In the genomic region with DNA sequence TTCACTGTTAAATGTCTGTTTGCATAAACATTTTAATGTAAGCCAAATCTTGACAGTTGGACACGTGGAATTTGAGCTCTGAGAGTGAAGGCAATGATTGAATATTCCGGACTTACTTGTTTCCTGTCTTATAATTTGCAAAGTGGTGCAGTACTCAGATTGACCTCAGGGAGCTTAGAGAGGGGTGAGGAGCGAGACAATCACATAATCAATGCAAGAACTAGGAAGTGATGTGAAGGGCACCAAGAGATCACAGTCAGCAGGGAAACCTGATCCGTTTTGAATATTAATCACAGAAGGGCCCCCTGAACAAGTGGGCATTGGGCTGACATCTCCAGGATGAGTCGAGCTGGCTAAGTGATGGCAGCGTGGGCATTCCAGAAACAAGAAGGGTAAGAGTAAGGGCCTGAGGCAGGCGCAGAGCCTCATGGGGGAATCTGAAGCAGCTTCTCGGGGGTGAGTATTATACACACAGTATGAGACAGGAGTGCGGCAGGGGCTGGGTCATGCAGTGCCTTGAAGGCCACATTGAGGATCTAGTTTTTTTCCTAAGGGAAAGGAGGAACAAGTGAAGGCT, we compare ENCODE assay signal across 11 cellular contexts. TPM values are rescaled to one million over a fixed set of nuclear protein-coding genes. Genes with fewer than 3 reads are reported as not detected.
A peak's percentile ranks its signal among the peaks of the same experiment; 100 is the strongest.
DNase-seq lines count a peak whose midpoint lies in the region; ATAC-seq lines count a peak whose summit lies in the region.
"Had no signal": no experiment of that assay in that cellular context is flagged by ENCODE, and none has a peak within 500 bp of the region (broad histone marks: within the 10 kb centered on the region; RNA-seq: fewer than 3 reads in every experiment).

No MANE protein-coding gene starts in this region.

- H3K4me1 Mint-ChIP-seq in T-helper 17 cell = peaks cover 26% of the 10 kb centered on the region
- peaks cover 12% of the 10 kb centered on the region for H3K4me1 Mint-ChIP-seq in activated T-helper 17 cell treated with anti-CD3 and anti-CD28 coated beads, Interleukin-2, amount 50 U/mL, for 72 hours

- no peaks in the 10 kb centered on the region for H3K9me3 Mint-ChIP-seq in activated T-helper 17 cell treated with anti-CD3 and anti-CD28 coated beads, Interleukin-2, amount 50 U/mL, for 72 hours
- H3K9me3 Mint-ChIP-seq: activated T-helper 1 cell treated with anti-CD3 and anti-CD28 coated beads, Interleukin-12 subunit alpha, Interleukin-12 subunit beta, Interleukin-2, Interleukin-4 antibody, amounts not matched to agents 30 ng/mL and 10 ng/mL and 1 ng/mL, durations not matched to agents 14 hours and 24 hours and 36 hours; stimulated activated effector memory CD8-positive, alpha-beta T cell treated with anti-CD3 and anti-CD28 coated beads, Interleukin-12 subunit alpha, Interleukin-12 subunit beta, amount 100 ng/mL, for 72 hours had no signal

- intact Hi-C loops in left colon (cut with DNase I, micrococcal nuclease) = no loop called here

- no peak for ATAC-seq in T-helper 17 cell
- no peak for ATAC-seq in GM18867 (IDR thresholded peaks at IDR 0.05; ENCODE audit: unreplicated experiment)
- ATAC-seq in activated T-helper 17 cell treated with anti-CD3 and anti-CD28 coated beads, Interleukin-2, amount 50 U/mL, for 72 hours (replicated peaks) = no peak
- ATAC-seq in HG02870 (IDR thresholded peaks at IDR 0.05; ENCODE audit: unreplicated experiment) = no peak
- no peak for ATAC-seq in left colon
- ATAC-seq: stimulated activated effector memory CD8-positive, alpha-beta T cell treated with anti-CD3 and anti-CD28 coated beads, Interleukin-12 subunit alpha, Interleukin-12 subunit beta, amount 100 ng/mL, for 72 hours had no signal

- peaks cover 11% of the 10 kb centered on the region for H3K36me3 Mint-ChIP-seq in T-helper 17 cell (ENCODE audit: low read depth)
- no peaks in the 10 kb centered on the region for H3K36me3 Mint-ChIP-seq in activated T-helper 17 cell treated with anti-CD3 and anti-CD28 coated beads, Interleukin-2, amount 50 U/mL, for 72 hours (ENCODE audit: low read depth)
- H3K36me3 Mint-ChIP-seq: stimulated activated effector memory CD8-positive, alpha-beta T cell treated with anti-CD3 and anti-CD28 coated beads, Interleukin-12 subunit alpha, Interleukin-12 subunit beta, amount 100 ng/mL, for 72 hours had no signal

- peak overlapping the region; percentile 10 for H3K27ac Mint-ChIP-seq in T-helper 17 cell
- H3K27ac Mint-ChIP-seq in activated T-helper 17 cell treated with anti-CD3 and anti-CD28 coated beads, Interleukin-2, amount 50 U/mL, for 72 hours = no peak overlapping the region
- H3K27ac Mint-ChIP-seq: activated T-helper 1 cell treated with anti-CD3 and anti-CD28 coated beads, Interleukin-12 subunit alpha, Interleukin-12 subunit beta, Interleukin-2, Interleukin-4 antibody, amounts not matched to agents 30 ng/mL and 10 ng/mL and 1 ng/mL, durations not matched to agents 14 hours and 24 hours and 36 hours; stimulated activated effector memory CD8-positive, alpha-beta T cell treated with anti-CD3 and anti-CD28 coated beads, Interleukin-12 subunit alpha, Interleukin-12 subunit beta, amount 100 ng/mL, for 72 hours had no signal

- peak; percentile 28 for DNase-seq in ACHN
- DNase-seq in HCEC 1CT = peak; percentile 29
- no peak for DNase-seq in T-helper 17 cell
- DNase-seq in iPS-NIHi7 (ENCODE audit: extremely low spot score) = peak; percentile 41
- no peak for DNase-seq in left colon
- DNase-seq: EL had no signal

- H3K9me3 ChIP-seq in T-helper 17 cell (ENCODE audit: control insufficient read depth, low read length, poor library complexity, severe bottlenecking) = no peaks in the 10 kb centered on the region

- in situ Hi-C loops in ACHN (cut with HindIII; ENCODE audit: low pct_ligation_motif_present, low pct_unique_long_range_greater_than_20kb, low sequenced_read_pairs) = no loop called here

- H3K4me3 Mint-ChIP-seq in T-helper 17 cell = no peak overlapping the region
- no peak overlapping the region for H3K4me3 Mint-ChIP-seq in activated T-helper 17 cell treated with anti-CD3 and anti-CD28 coated beads, Interleukin-2, amount 50 U/mL, for 72 hours
- H3K4me3 Mint-ChIP-seq: activated T-helper 1 cell treated with anti-CD3 and anti-CD28 coated beads, Interleukin-12 subunit alpha, Interleukin-12 subunit beta, Interleukin-2, Interleukin-4 antibody, amounts not matched to agents 30 ng/mL and 10 ng/mL and 1 ng/mL, durations not matched to agents 14 hours and 24 hours and 36 hours; stimulated activated effector memory CD8-positive, alpha-beta T cell treated with anti-CD3 and anti-CD28 coated beads, Interleukin-12 subunit alpha, Interleukin-12 subunit beta, amount 100 ng/mL, for 72 hours had no signal

- no peaks in the 10 kb centered on the region for H3K27me3 Mint-ChIP-seq in T-helper 17 cell
- H3K27me3 Mint-ChIP-seq in activated T-helper 17 cell treated with anti-CD3 and anti-CD28 coated beads, Interleukin-2, amount 50 U/mL, for 72 hours = no peaks in the 10 kb centered on the region

RNA-seq across cellular contexts. Expression of a gene that starts 26.1 kb away (rescaled TPM):
- 1 to 10 TPM; 8.4 to 8.7 TPM for total RNA-seq in T-helper 17 cell
- total RNA-seq in activated T-helper 17 cell treated with anti-CD3 and anti-CD28 coated beads, Interleukin-2, amount 50 U/mL, for 72 hours = 10 to 100 TPM in 1 of 2 donors, 1 to 10 TPM in 1; 9.4 to 14.9 TPM
- total RNA-seq in left colon = 10 to 100 TPM; 32.9 to 36.4 TPM

Comparison
In these comparisons a context has a peak if more than half of its experiments do, and no peak if none do; other contexts are left out.
1. DNase-seq: peak in ACHN (single experiment), HCEC 1CT (single experiment) and iPS-NIHi7 (single experiment); none in T-helper 17 cell (0 of 3) and left colon (0 of 2).